ENCODE assay signal across 23 cellular contexts in the genomic region with DNA sequence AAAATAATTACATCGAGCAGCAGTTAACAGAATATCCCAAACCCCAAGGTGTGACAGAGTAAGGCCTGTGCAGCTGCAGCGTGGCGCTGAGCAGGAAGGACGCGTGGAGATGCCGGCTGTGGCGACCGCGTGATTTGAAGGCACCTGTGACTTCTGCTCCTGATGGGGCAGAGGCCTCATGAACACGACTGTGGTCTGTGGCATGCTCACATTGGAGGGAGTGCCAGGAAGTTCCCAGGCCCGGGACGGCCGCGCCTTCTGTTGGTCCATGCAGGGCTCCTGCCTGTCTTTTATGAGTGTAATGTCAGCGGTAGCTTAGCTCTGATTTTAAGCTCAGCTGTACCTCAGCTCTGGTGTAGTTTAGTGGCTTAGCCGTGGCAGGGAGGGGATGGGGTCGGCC. TPM values are rescaled to one million over a fixed set of nuclear protein-coding genes. Genes with fewer than 3 reads are reported as not detected.
"Had no signal": no experiment of that assay in that cellular context is flagged by ENCODE, and none has a peak within 500 bp of the region (broad histone marks: within the 10 kb centered on the region; RNA-seq: fewer than 3 reads in every experiment).

No MANE protein-coding gene starts in this region.

- H3K4me1 Mint-ChIP-seq: activated T-helper 17 cell treated with anti-CD3 and anti-CD28 coated beads, Interleukin-2, amount 50 U/mL, for 72 hours had no signal

- H3K4me3 ChIP-seq: adrenal gland, ascending aorta, dorsolateral prefrontal cortex, esophagus muscularis mucosa, gastroesophageal sphincter, heart left ventricle, lower lobe of right lung, upper lobe of right lung had no signal

- H3K27ac ChIP-seq: adrenal gland, ascending aorta, brain microvascular endothelial cell, dorsolateral prefrontal cortex, esophagus muscularis mucosa, gastroesophageal sphincter, heart left ventricle, lower lobe of right lung, upper lobe of right lung, VCaP had no signal

- H3K9me3 Mint-ChIP-seq: activated T-helper 17 cell treated with anti-CD3 and anti-CD28 coated beads, Interleukin-2, amount 50 U/mL, for 72 hours; effector memory CD8-positive, alpha-beta T cell; naive thymus-derived CD8-positive, alpha-beta T cell had no signal

- H3K27ac Mint-ChIP-seq: activated CD8-positive, alpha-beta T cell treated with anti-CD3 and anti-CD28 coated beads, Interleukin-2, amount 10 ng/mL, durations not matched to agents 7 days and 5 days; activated naive CD8-positive, alpha-beta T cell; activated T-helper 17 cell treated with anti-CD3 and anti-CD28 coated beads, Interleukin-2, amount 50 U/mL, for 72 hours; effector memory CD8-positive, alpha-beta T cell had no signal

- H3K27me3 Mint-ChIP-seq: activated naive CD8-positive, alpha-beta T cell; activated T-helper 17 cell treated with anti-CD3 and anti-CD28 coated beads, Interleukin-2, amount 50 U/mL, for 72 hours; naive thymus-derived CD8-positive, alpha-beta T cell had no signal

- H3K36me3 Mint-ChIP-seq: activated naive CD8-positive, alpha-beta T cell; naive thymus-derived CD8-positive, alpha-beta T cell had no signal

- H3K27me3 ChIP-seq: adrenal gland, ascending aorta, brain microvascular endothelial cell, esophagus muscularis mucosa, gastroesophageal sphincter, heart left ventricle had no signal

- H3K9me3 ChIP-seq: adrenal gland, ascending aorta, esophagus muscularis mucosa, gastroesophageal sphincter, heart left ventricle, lower lobe of right lung, upper lobe of right lung had no signal

- H3K4me3 Mint-ChIP-seq: activated CD8-positive, alpha-beta T cell treated with anti-CD3 and anti-CD28 coated beads, Interleukin-2, amount 10 ng/mL, durations not matched to agents 7 days and 5 days; activated naive CD8-positive, alpha-beta T cell; activated T-helper 17 cell treated with anti-CD3 and anti-CD28 coated beads, Interleukin-2, amount 50 U/mL, for 72 hours; effector memory CD8-positive, alpha-beta T cell had no signal

- H3K36me3 ChIP-seq: adrenal gland, brain microvascular endothelial cell, heart left ventricle, lower lobe of right lung, upper lobe of right lung had no signal

- DNase-seq: activated CD4-positive, alpha-beta T cell treated with anti-CD3 and anti-CD28 coated beads, Interleukin-2, amount 50 U/mL, for 1 hour; activated CD8-positive, alpha-beta T cell treated with anti-CD3 and anti-CD28 coated beads, Interleukin-2, amount 10 ng/mL, durations not matched to agents 7 days and 5 days; adrenal gland; brain microvascular endothelial cell; central memory CD4-positive, alpha-beta T cell; dorsolateral prefrontal cortex; effector memory CD8-positive, alpha-beta T cell; heart left ventricle; islet precursor cell; lower lobe of right lung; mesendoderm; naive thymus-derived CD8-positive, alpha-beta T cell; retina; stimulated activated CD4-positive, alpha-beta T cell treated with anti-CD3 and anti-CD28 coated beads, Interleukin-4, amount 100 ng/mL, for 24 hours; stimulated activated naive CD4-positive, alpha-beta T cell treated with Interleukin-2 at 50 U/mL for 16 hours; upper lobe of right lung had no signal

- H3K4me1 ChIP-seq: adrenal gland, upper lobe of right lung had no signal

RNA-seq across cellular contexts. Expression of a gene that starts 56.5 kb away (rescaled TPM):
- total RNA-seq: endothelial cell of umbilical vein, lower lobe of right lung, upper lobe of right lung had no signal
